In genomic region chr10:53909791-53910190, GRCh38 we compare ENCODE assay signal across 26 cellular contexts.
"Had no signal": no experiment of that assay in that cellular context is flagged by ENCODE, and none has a peak within 500 bp of the region (broad histone marks: within the 10 kb centered on the region; RNA-seq: fewer than 3 reads in every experiment).

No MANE protein-coding gene starts in this region.

- ATAC-seq: effector memory CD8-positive, alpha-beta T cell; heart right ventricle; left cardiac atrium; lower lobe of right lung; psoas muscle; right cardiac atrium; stimulated activated memory B cell treated with anti-CD40 and anti-IgM and Interleukin-4, amounts not matched to agents 10 μg/mL and 1 μg/mL and 100 μg/mL, for 72 hours; stimulated activated naive CD8-positive, alpha-beta T cell treated with anti-CD3 and anti-CD28 coated beads, Interleukin-15, Interleukin-2, amounts not matched to agents 100 U/mL and 50 U/mL, for 24 hours had no signal

- H3K27me3 Mint-ChIP-seq: effector memory CD8-positive, alpha-beta T cell; stimulated activated memory B cell treated with anti-CD40 and anti-IgM and Interleukin-4, amounts not matched to agents 10 μg/mL and 1 μg/mL and 100 μg/mL, for 72 hours; type B pancreatic cell had no signal

- H3K4me3 Mint-ChIP-seq: effector memory CD8-positive, alpha-beta T cell; nephron; stimulated activated memory B cell treated with anti-CD40 and anti-IgM and Interleukin-4, amounts not matched to agents 10 μg/mL and 1 μg/mL and 100 μg/mL, for 72 hours; type B pancreatic cell had no signal

- H3K4me3 ChIP-seq: esophagus squamous epithelium, heart right ventricle, left ventricle myocardium inferior, lower lobe of right lung, ovary, psoas muscle, skin epidermis, spleen, testis, tibial artery had no signal

- H3K9me3 Mint-ChIP-seq: type B pancreatic cell had no signal

- H3K36me3 ChIP-seq: esophagus squamous epithelium, heart right ventricle, left ventricle myocardium inferior, lower lobe of right lung, ovary, spleen, tibial artery had no signal

- H3K27ac Mint-ChIP-seq: effector memory CD8-positive, alpha-beta T cell; nephron; stimulated activated memory B cell treated with anti-CD40 and anti-IgM and Interleukin-4, amounts not matched to agents 10 μg/mL and 1 μg/mL and 100 μg/mL, for 72 hours; type B pancreatic cell had no signal

- H3K27me3 ChIP-seq: esophagus squamous epithelium, heart right ventricle, ovary, spleen, testis, tibial artery had no signal

- H3K4me1 Mint-ChIP-seq: nephron; stimulated activated memory B cell treated with anti-CD40 and anti-IgM and Interleukin-4, amounts not matched to agents 10 μg/mL and 1 μg/mL and 100 μg/mL, for 72 hours had no signal

- H3K4me1 ChIP-seq: heart right ventricle, left ventricle myocardium inferior, lower lobe of right lung, psoas muscle, spleen, testis, tibial artery had no signal

- DNase-seq: cortex of kidney; effector memory CD8-positive, alpha-beta T cell; erythroblast; esophagus squamous epithelium; foreskin melanocyte; glutamatergic neuron; heart right ventricle; hippocampal formation; left cardiac atrium; left ventricle myocardium inferior; lower lobe of right lung; occipital lobe; ovary; posterior cingulate gyrus; psoas muscle; right cardiac atrium; spleen; stimulated activated CD4-positive, alpha-beta T cell treated with anti-CD3 and anti-CD28 coated beads, Interleukin-4, amount 100 ng/mL, for 4 hours; stimulated activated naive CD8-positive, alpha-beta T cell treated with anti-CD3 and anti-CD28 coated beads, Interleukin-15, Interleukin-2, amounts not matched to agents 100 U/mL and 50 U/mL, for 24 hours; substantia nigra; testis; tibial artery had no signal

- H3K36me3 Mint-ChIP-seq: stimulated activated memory B cell treated with anti-CD40 and anti-IgM and Interleukin-4, amounts not matched to agents 10 μg/mL and 1 μg/mL and 100 μg/mL, for 72 hours; type B pancreatic cell had no signal

- H3K9me3 ChIP-seq: esophagus squamous epithelium, lower lobe of right lung, ovary, psoas muscle, testis, tibial artery had no signal

- H3K27ac ChIP-seq: esophagus squamous epithelium, heart right ventricle, left ventricle myocardium inferior, lower lobe of right lung, ovary, psoas muscle, skin epidermis, spleen, testis, tibial artery had no signal
